In genomic region chr3:80733522-80734176, GRCh38 we compare ENCODE assay signal across 11 cellular contexts.
DNase-seq lines count a peak whose midpoint lies in the region; ATAC-seq and TF ChIP-seq lines count a peak whose summit lies in the region.
"Had no signal": no experiment of that assay in that cellular context is flagged by ENCODE, and none has a peak within 500 bp of the region (broad histone marks: within the 10 kb centered on the region; RNA-seq: fewer than 3 reads in every experiment).

No MANE protein-coding gene starts in this region.

- H3K79me2 ChIP-seq in GM23248 (ENCODE audit: insufficient read depth): no peaks in the 10 kb centered on the region
- H3K79me2 ChIP-seq in PC-9 (ENCODE audit: low read depth): no peaks in the 10 kb centered on the region

- intact Hi-C loops in PC-9 (cut with micrococcal nuclease; ENCODE audit: unreplicated experiment): loop anchor here (1.0 kb wide), 2 partner anchors 37 to 122 kb away; no protein-coding TSS in a partner anchor

- no peak overlapping the region for H3K23ac ChIP-seq in neuronal stem cell (ENCODE audit: low read depth, low read length, poor library complexity)

- H2AFZ ChIP-seq in GM23248 (no peak overlapping the region), PC-9 (peak overlapping the region; percentile 66), neuronal stem cell (ENCODE audit: low read length) (peak overlapping the region; percentile 68)

- no peak overlapping the region for H2BK120ac ChIP-seq in neuronal stem cell (ENCODE audit: low read depth, low read length)

- no peak overlapping the region for H3K4me3 ChIP-seq in GM23248
- H3K4me3 ChIP-seq in PC-9: peak overlapping the region; percentile 23; the same call in 1 of the 2 replicates
- H3K4me3 ChIP-seq in neuronal stem cell (ENCODE audit: low read length in 2 of 2): no peak overlapping the region
- H3K4me3 ChIP-seq: heart right ventricle, psoas muscle had no signal

- no peak for ATAC-seq in GM21360 (IDR thresholded peaks at IDR 0.05; ENCODE audit: unreplicated experiment)

- H3K4me1 ChIP-seq in GM23248 (ENCODE audit: insufficient read depth): no peaks in the 10 kb centered on the region; the same call in 1 of the 2 replicates
- peaks cover 36% of the 10 kb centered on the region for H3K4me1 ChIP-seq in PC-9 (replicated peaks; ENCODE audit: insufficient read depth)
- peaks cover 0 to 8% of the 10 kb centered on the region in 2 donors for H3K4me1 ChIP-seq in neuronal stem cell (ENCODE audit: control insufficient read depth in 2 of 2, insufficient read depth in 1 of 2, low read depth in 1 of 2, low read length in 2 of 2)
- H3K4me1 ChIP-seq: heart right ventricle, psoas muscle had no signal

- H3K9me3 ChIP-seq in GM23248 (ENCODE audit: low read depth): no peaks in the 10 kb centered on the region
- peaks cover 4% of the 10 kb centered on the region; the same call in 1 of the 2 replicates for H3K9me3 ChIP-seq in PC-9 (ENCODE audit: insufficient read depth, low read depth)
- H3K9me3 ChIP-seq in neuronal stem cell (replicated peaks in 1 of 2; ENCODE audit: control insufficient read depth in 2 of 2, insufficient read depth in 1 of 2, low read depth in 1 of 2, low read length in 2 of 2): no peaks in the 10 kb centered on the region
- H3K9me3 ChIP-seq: heart right ventricle, psoas muscle had no signal

- H3K36me3 ChIP-seq in GM23248 (ENCODE audit: low read depth) (no peaks in the 10 kb centered on the region), PC-9 (ENCODE audit: low read depth) (no peaks in the 10 kb centered on the region), neuronal stem cell (replicated peaks in 1 of 2; ENCODE audit: control insufficient read depth in 2 of 2, insufficient read depth in 2 of 2, low read length in 2 of 2) (no peaks in the 10 kb centered on the region)
- H3K36me3 ChIP-seq: heart right ventricle had no signal

- WGBS in GM23248 (ENCODE audit: low coverage in 1 of 2, low lambda C conversion rate in 2 of 2, missing lambda C conversion rate in 2 of 2), 2 experiments: 42 to 46% methylated on average over 5 of the region's 5 CpGs
- WGBS in neuronal stem cell (ENCODE audit: extremely low coverage in 2 of 2, insufficient read length in 2 of 2, insufficient replicate concordance in 1 of 2), 2 donors: no CpG with 5 or more reads among the region's 5 CpGs

- no peak overlapping the region for H3K4ac ChIP-seq in neuronal stem cell (ENCODE audit: low read length)

- no peak overlapping the region for H2BK5ac ChIP-seq in neuronal stem cell (ENCODE audit: low read length)

- no peak overlapping the region for H3K18ac ChIP-seq in neuronal stem cell (ENCODE audit: low read length)

- no peak overlapping the region for H2BK15ac ChIP-seq in neuronal stem cell (ENCODE audit: low read length)

- no peak for TF ChIP-seq CTCF in PC-9 (conservative IDR thresholded peaks at IDR 0.05)

- H3K9me2 ChIP-seq in GM23248 (ENCODE audit: insufficient read depth): no peaks in the 10 kb centered on the region
- H3K9me2 ChIP-seq in PC-9 (ENCODE audit: insufficient read depth): no peaks in the 10 kb centered on the region

- in situ Hi-C loops in GM23248 (cut with MboI): no loop called here

- peak; percentile 42 for DNase-seq in GM23248
- DNase-seq in PC-9: peak; percentile 77 to 96
- peak; percentile 18 for DNase-seq in epithelial cell of prostate (ENCODE audit: low read depth, low spot score)
- no peak for DNase-seq in neuronal stem cell (ENCODE audit: low spot score)
- DNase-seq in NCI-H146 (lab: John Stamatoyannopoulos, UW): no peak
- no peak for DNase-seq in hepatic stellate cell (ENCODE audit: low spot score)
- DNase-seq in stimulated activated CD4-positive, alpha-beta T cell treated with anti-CD3 and anti-CD28 coated beads, Interleukin-2, amount 100 ng/mL, for 24 hours: no peak
- DNase-seq: psoas muscle; stimulated activated CD8-positive, alpha-beta memory T cell treated with anti-CD3 and anti-CD28 coated beads, Interleukin-4, amount 100 ng/mL, for 48 hours had no signal

- H3K14ac ChIP-seq in neuronal stem cell (ENCODE audit: low read length): no peak overlapping the region

- no peaks in the 10 kb centered on the region for H3K79me1 ChIP-seq in neuronal stem cell (ENCODE audit: low read depth, low read length)

- no TSS peak for BruUV-seq in PC-9 (replicated peaks; lab: Mats Ljungman, UMichigan)

- H3K4me2 ChIP-seq in GM23248 (ENCODE audit: unreplicated experiment) (no peak overlapping the region), PC-9 (peak overlapping the region; percentile 59), neuronal stem cell (ENCODE audit: insufficient read depth, low read length, poor library complexity, severe bottlenecking) (no peak overlapping the region)

- H2BK12ac ChIP-seq in neuronal stem cell (ENCODE audit: low read length): no peak overlapping the region

- no peak overlapping the region for H3K27ac ChIP-seq in GM23248
- H3K27ac ChIP-seq in PC-9: peak overlapping the region; percentile 87
- H3K27ac ChIP-seq in epithelial cell of prostate: no peak overlapping the region
- H3K27ac ChIP-seq in neuronal stem cell (replicated peaks; ENCODE audit: low read length): no peak overlapping the region
- H3K27ac ChIP-seq: heart right ventricle, psoas muscle had no signal

- no peaks in the 10 kb centered on the region for H3K27me3 ChIP-seq in GM23248 (replicated peaks; ENCODE audit: insufficient read depth)
- no peaks in the 10 kb centered on the region for H3K27me3 ChIP-seq in PC-9 (ENCODE audit: insufficient read depth, low read depth)
- no peaks in the 10 kb centered on the region for H3K27me3 ChIP-seq in neuronal stem cell (ENCODE audit: control insufficient read depth in 3 of 3, insufficient read depth in 3 of 3, low read depth in 1 of 3, low read length in 3 of 3)
- H3K27me3 ChIP-seq: heart right ventricle had no signal

- H2AK5ac ChIP-seq in neuronal stem cell (ENCODE audit: low read depth, low read length): no peak overlapping the region

- CTCF ChIA-PET in PC-9 (lab: Charles Lee): no interaction called here

- H4K91ac ChIP-seq in neuronal stem cell (ENCODE audit: low read depth, low read length, poor library complexity): no peak overlapping the region

- H4K20me1 ChIP-seq in GM23248 (ENCODE audit: insufficient read depth): no peaks in the 10 kb centered on the region
- no peaks in the 10 kb centered on the region for H4K20me1 ChIP-seq in PC-9 (ENCODE audit: insufficient read depth)

- no peaks in the 10 kb centered on the region for H3F3A ChIP-seq in GM23248 (ENCODE audit: insufficient read depth)
- peaks cover 29% of the 10 kb centered on the region for H3F3A ChIP-seq in PC-9 (ENCODE audit: insufficient read depth, low read depth)

- no peak overlapping the region for H4K8ac ChIP-seq in neuronal stem cell (ENCODE audit: low read depth, low read length)

- H3K9ac ChIP-seq in GM23248: no peak overlapping the region
- H3K9ac ChIP-seq in neuronal stem cell (ENCODE audit: low read depth, low read length, poor library complexity): no peak overlapping the region

- POLR2A ChIA-PET in PC-9 (lab: Charles Lee; ENCODE audit: unreplicated experiment): no interaction called here

Comparison
In these comparisons a context has a peak if more than half of its experiments do, and no peak if none do; other contexts are left out.
1. DNase-seq: peak in GM23248 (single experiment), PC-9 (2 of 2) and epithelial cell of prostate (single experiment); none in neuronal stem cell (single experiment), NCI-H146 (single experiment), hepatic stellate cell (single experiment) and stimulated activated CD4-positive, alpha-beta T cell treated with anti-CD3 and anti-CD28 coated beads, Interleukin-2, amount 100 ng/mL, for 24 hours (0 of 2).